In genomic region chr22:41828516-41828915, GRCh38 we compare ENCODE assay signal across 10 cellular contexts. TPM values are rescaled to one million over a fixed set of nuclear protein-coding genes. Genes with fewer than 3 reads are reported as not detected.
DNase-seq lines count a peak whose midpoint lies in the region; ATAC-seq and TF ChIP-seq lines count a peak whose summit lies in the region.
"Had no signal": no experiment of that assay in that cellular context is flagged by ENCODE, and none has a peak within 500 bp of the region (broad histone marks: within the 10 kb centered on the region; RNA-seq: fewer than 3 reads in every experiment).

No MANE protein-coding gene starts in this region.

- peaks cover 0 to 17% (median 0%) of the 10 kb centered on the region in 5 experiments for H3K9me3 Mint-ChIP-seq in brain
- H3K9me3 Mint-ChIP-seq in neural crest cell: no peaks in the 10 kb centered on the region

- TF ChIP-seq CTCF in brain (conservative IDR thresholded peaks at IDR 0.05) (no peak), neural crest cell (conservative IDR thresholded peaks at IDR 0.05) (no peak)

- ATAC-seq in GM21381 (IDR thresholded peaks at IDR 0.05; ENCODE audit: unreplicated experiment): no peak
- ATAC-seq: right cardiac atrium had no signal

- H3K27ac Mint-ChIP-seq in brain (peak overlapping the region; percentile 46 to 100 (median 83)), neural crest cell (ENCODE audit: unreplicated experiment) (peak overlapping the region; percentile 73)

- H3K27me3 Mint-ChIP-seq in brain: peaks cover under 1% of the 10 kb centered on the region
- H3K27me3 Mint-ChIP-seq in neural crest cell (ENCODE audit: low read depth): peaks cover 3% of the 10 kb centered on the region

- peaks cover 89% of the 10 kb centered on the region for H3K4me1 Mint-ChIP-seq in brain
- H3K4me1 Mint-ChIP-seq in neural crest cell: peaks cover 67% of the 10 kb centered on the region

- peak; percentile 62 for DNase-seq in NCI-H2029 (lab: John Stamatoyannopoulos, UW)
- DNase-seq in NCI-H2029 treated with DMSO at 0.1 percent for 48 hours (lab: John Stamatoyannopoulos, UW): no peak
- peak; percentile 95 for DNase-seq in NCI-H146 (lab: John Stamatoyannopoulos, UW)
- no peak for DNase-seq in neural crest cell (ENCODE audit: low read depth, low spot score)
- no peak for DNase-seq in AG20443 (ENCODE audit: low spot score)
- no peak for DNase-seq in NCI-H1105 (lab: John Stamatoyannopoulos, UW)
- DNase-seq: activated T-cell treated with anti-CD3 and anti-CD28 coated beads, Interleukin-2, amount 50 U/mL, for 48 hours; right cardiac atrium had no signal

- H3K4me3 Mint-ChIP-seq in brain (peak overlapping the region in 1 of 5 experiments; percentile 42), neural crest cell (peak overlapping the region; percentile 6)

- H3K36me3 Mint-ChIP-seq in brain: peaks cover 11% of the 10 kb centered on the region
- peaks cover 12% of the 10 kb centered on the region for H3K36me3 Mint-ChIP-seq in neural crest cell (ENCODE audit: low read depth)

RNA-seq across cellular contexts. Expression of gene SREBF2, which starts 4.4 kb away (rescaled TPM):
- polyA plus RNA-seq in brain (ENCODE audit: insufficient read depth, low read depth, low replicate concordance): 115 TPM
- total RNA-seq in neural crest cell: 194 and 209 TPM in 2 replicates

RNA-seq across cellular contexts. Expression of gene CCDC134, which starts 28.0 kb away (rescaled TPM):
- 3.7 TPM for polyA plus RNA-seq in brain (ENCODE audit: insufficient read depth, low read depth, low replicate concordance)
- 23.0 and 26.0 TPM in 2 replicates for total RNA-seq in neural crest cell

Comparison
In these comparisons a context has a peak if more than half of its experiments do, and no peak if none do; other contexts are left out.
1. DNase-seq: peak in NCI-H2029 (single experiment) and NCI-H146 (single experiment); none in NCI-H2029 treated with DMSO at 0.1 percent for 48 hours (single experiment), neural crest cell (single experiment), AG20443 (single experiment) and NCI-H1105 (single experiment).